In genomic region chr1:2296211-2296610, GRCh38 we compare ENCODE assay signal across 7 cellular contexts.
A peak's percentile ranks its signal among the peaks of the same experiment; 100 is the strongest.
DNase-seq lines count a peak whose midpoint lies in the region; ATAC-seq and TF ChIP-seq lines count a peak whose summit lies in the region.
"Not testable (repeated sequence)": the region's sequence is repeated elsewhere in the genome, so short reads cannot be mapped to it uniquely, and the experiment has no call there.

No MANE protein-coding gene starts in this region.

- H3K27ac Mint-ChIP-seq in CD8-positive, alpha-beta T cell = peak overlapping the region; percentile 62
- H3K27ac Mint-ChIP-seq in T-cell (peak overlapping the region; percentile 81 to 84), immature natural killer cell (peak overlapping the region in 5 of 6 donors; percentile 35 to 99 (median 80)), osteocyte (ENCODE audit: unreplicated experiment) (peak overlapping the region; percentile 53)
- peak overlapping the region; percentile 57 for H3K27ac Mint-ChIP-seq in activated CD4-positive, alpha-beta memory T cell treated with anti-CD3 and anti-CD28 coated beads, Interleukin-2, amount 10 ng/mL, durations not matched to agents 7 days and 5 days
- H3K27ac Mint-ChIP-seq in activated naive CD4-positive, alpha-beta T cell treated with anti-CD3 and anti-CD28 coated beads, Interleukin-2, amount 50 U/mL, for 24 hours = peak overlapping the region; percentile 82
- H3K27ac Mint-ChIP-seq in dendritic cell treated with granulocyte-macrophage colony-stimulating factor and Interleukin-4, amounts not matched to agents 40 ng/mL and 50 ng/mL, for 4 days = peak overlapping the region; percentile 72

- ATAC-seq in CD8-positive, alpha-beta T cell; T-cell (replicated peaks in 1 of 4): not testable (repeated sequence)

- POLR2A ChIA-PET in CD8-positive, alpha-beta T cell (lab: Charles Lee) = interaction anchor here (0.9 kb wide), 1 partner anchor 40 kb away, joined by 3 read pairs; no protein-coding TSS in a partner anchor
- POLR2A ChIA-PET in T-cell (lab: Charles Lee) = interaction anchor here in 1 of 2 donors (0.7 kb wide), 1 partner anchor 35 kb away, joined by 6 read pairs; no protein-coding TSS in a partner anchor
- POLR2A ChIA-PET in activated CD4-positive, alpha-beta memory T cell treated with anti-CD3 and anti-CD28 coated beads, Interleukin-2, amount 10 ng/mL, durations not matched to agents 7 days and 5 days (lab: Charles Lee) = interaction anchor here (10.2 kb wide), 1 partner anchor 65 kb away, joined by 148 read pairs; the partner anchor contains the start of gene SKI

- H3K27me3 ChIP-seq in CD8-positive, alpha-beta T cell (ENCODE audit: insufficient read depth, low read length) = not testable (repeated sequence)

- peaks cover 16% of the 10 kb centered on the region for H3K36me3 Mint-ChIP-seq in CD8-positive, alpha-beta T cell
- H3K36me3 Mint-ChIP-seq in T-cell; activated naive CD4-positive, alpha-beta T cell treated with anti-CD3 and anti-CD28 coated beads, Interleukin-2, amount 50 U/mL, for 24 hours; immature natural killer cell; osteocyte (ENCODE audit: unreplicated experiment): not testable (repeated sequence)
- H3K36me3 Mint-ChIP-seq in activated CD4-positive, alpha-beta memory T cell treated with anti-CD3 and anti-CD28 coated beads, Interleukin-2, amount 10 ng/mL, durations not matched to agents 7 days and 5 days (ENCODE audit: low read depth) = peaks cover 13% of the 10 kb centered on the region
- H3K36me3 Mint-ChIP-seq in dendritic cell treated with granulocyte-macrophage colony-stimulating factor and Interleukin-4, amounts not matched to agents 40 ng/mL and 50 ng/mL, for 4 days (ENCODE audit: low read depth) = peaks cover 64% of the 10 kb centered on the region

- TF ChIP-seq CTCF in CD8-positive, alpha-beta T cell (IDR thresholded peaks at IDR 0.05); osteocyte (IDR thresholded peaks at IDR 0.05): not testable (repeated sequence)

- not testable (repeated sequence) for H3K27ac ChIP-seq in CD8-positive, alpha-beta T cell (ENCODE audit: low read depth, low read length)

- H3K4me1 Mint-ChIP-seq in CD8-positive, alpha-beta T cell (ENCODE audit: low read depth) = peaks cover 79% of the 10 kb centered on the region
- peaks cover 84 to 97% (median 97%) of the 10 kb centered on the region in 3 donors for H3K4me1 Mint-ChIP-seq in T-cell
- H3K4me1 Mint-ChIP-seq in activated CD4-positive, alpha-beta memory T cell treated with anti-CD3 and anti-CD28 coated beads, Interleukin-2, amount 10 ng/mL, durations not matched to agents 7 days and 5 days = peaks cover 91% of the 10 kb centered on the region
- peaks cover 92% of the 10 kb centered on the region for H3K4me1 Mint-ChIP-seq in activated naive CD4-positive, alpha-beta T cell treated with anti-CD3 and anti-CD28 coated beads, Interleukin-2, amount 50 U/mL, for 24 hours
- peaks cover 99% of the 10 kb centered on the region for H3K4me1 Mint-ChIP-seq in dendritic cell treated with granulocyte-macrophage colony-stimulating factor and Interleukin-4, amounts not matched to agents 40 ng/mL and 50 ng/mL, for 4 days (ENCODE audit: low read depth)
- H3K4me1 Mint-ChIP-seq in immature natural killer cell = peaks cover 64 to 70% of the 10 kb centered on the region in 2 donors
- peaks cover 45% of the 10 kb centered on the region for H3K4me1 Mint-ChIP-seq in osteocyte (ENCODE audit: unreplicated experiment)

- H3K27me3 Mint-ChIP-seq in CD8-positive, alpha-beta T cell (ENCODE audit: low read depth); T-cell; activated CD4-positive, alpha-beta memory T cell treated with anti-CD3 and anti-CD28 coated beads, Interleukin-2, amount 10 ng/mL, durations not matched to agents 7 days and 5 days; activated naive CD4-positive, alpha-beta T cell treated with anti-CD3 and anti-CD28 coated beads, Interleukin-2, amount 50 U/mL, for 24 hours; dendritic cell treated with granulocyte-macrophage colony-stimulating factor and Interleukin-4, amounts not matched to agents 40 ng/mL and 50 ng/mL, for 4 days; osteocyte (ENCODE audit: unreplicated experiment): not testable (repeated sequence)
- H3K27me3 Mint-ChIP-seq in immature natural killer cell (ENCODE audit: low read depth in 3 of 3) = peaks cover 22 to 42% (median 37%) of the 10 kb centered on the region in 3 donors

- CTCF ChIA-PET in CD8-positive, alpha-beta T cell (lab: Charles Lee) = interaction anchor here (1.1 kb wide), 1 partner anchor 62 kb away, joined by 3 read pairs; no protein-coding TSS in a partner anchor
- CTCF ChIA-PET in T-cell (lab: Charles Lee) = interaction anchor here in 1 of 2 donors (0.7 kb wide), 1 partner anchor 340 kb away, joined by 6 read pairs; no protein-coding TSS in a partner anchor
- CTCF ChIA-PET in activated CD4-positive, alpha-beta memory T cell treated with anti-CD3 and anti-CD28 coated beads, Interleukin-2, amount 10 ng/mL, durations not matched to agents 7 days and 5 days (lab: Charles Lee) = not testable (repeated sequence)

- H3K4me3 ChIP-seq in CD8-positive, alpha-beta T cell (ENCODE audit: low read depth, low read length) = not testable (repeated sequence)

- not testable (repeated sequence) for H3K4me3 Mint-ChIP-seq in CD8-positive, alpha-beta T cell; activated CD4-positive, alpha-beta memory T cell treated with anti-CD3 and anti-CD28 coated beads, Interleukin-2, amount 10 ng/mL, durations not matched to agents 7 days and 5 days; dendritic cell treated with granulocyte-macrophage colony-stimulating factor and Interleukin-4, amounts not matched to agents 40 ng/mL and 50 ng/mL, for 4 days; osteocyte (ENCODE audit: unreplicated experiment)
- peak overlapping the region in 2 of 3 donors; percentile 17 to 91 for H3K4me3 Mint-ChIP-seq in T-cell
- peak overlapping the region; percentile 42 for H3K4me3 Mint-ChIP-seq in activated naive CD4-positive, alpha-beta T cell treated with anti-CD3 and anti-CD28 coated beads, Interleukin-2, amount 50 U/mL, for 24 hours
- peak overlapping the region in 1 of 5 donors; percentile 44 for H3K4me3 Mint-ChIP-seq in immature natural killer cell

- H3K9me3 Mint-ChIP-seq in CD8-positive, alpha-beta T cell; T-cell; activated CD4-positive, alpha-beta memory T cell treated with anti-CD3 and anti-CD28 coated beads, Interleukin-2, amount 10 ng/mL, durations not matched to agents 7 days and 5 days; activated naive CD4-positive, alpha-beta T cell treated with anti-CD3 and anti-CD28 coated beads, Interleukin-2, amount 50 U/mL, for 24 hours; dendritic cell treated with granulocyte-macrophage colony-stimulating factor and Interleukin-4, amounts not matched to agents 40 ng/mL and 50 ng/mL, for 4 days; immature natural killer cell; osteocyte (ENCODE audit: unreplicated experiment): not testable (repeated sequence)

- peaks cover 87% of the 10 kb centered on the region for H3K4me1 ChIP-seq in CD8-positive, alpha-beta T cell (ENCODE audit: insufficient read depth, low read length)

- intact Hi-C loops in CD8-positive, alpha-beta T cell (cut with DNase I, micrococcal nuclease); dendritic cell treated with granulocyte-macrophage colony-stimulating factor and Interleukin-4, amounts not matched to agents 40 ng/mL and 50 ng/mL, for 4 days (cut with micrococcal nuclease): not testable (repeated sequence)

- not testable (repeated sequence) for DNase-seq in CD8-positive, alpha-beta T cell; activated CD4-positive, alpha-beta memory T cell treated with anti-CD3 and anti-CD28 coated beads, Interleukin-2, amount 10 ng/mL, durations not matched to agents 7 days and 5 days; immature natural killer cell; osteocyte (ENCODE audit: extremely low spot score, unreplicated experiment)
- DNase-seq in T-cell = peak in 6 of 34 experiments; percentile 14 to 53 (median 31)

- H3K36me3 ChIP-seq in CD8-positive, alpha-beta T cell (ENCODE audit: insufficient read depth, low read length) = not testable (repeated sequence)

- H3K9me3 ChIP-seq in CD8-positive, alpha-beta T cell (ENCODE audit: low read length) = not testable (repeated sequence)
